13 cellular contexts compared by ENCODE assay signal in the genomic region with DNA sequence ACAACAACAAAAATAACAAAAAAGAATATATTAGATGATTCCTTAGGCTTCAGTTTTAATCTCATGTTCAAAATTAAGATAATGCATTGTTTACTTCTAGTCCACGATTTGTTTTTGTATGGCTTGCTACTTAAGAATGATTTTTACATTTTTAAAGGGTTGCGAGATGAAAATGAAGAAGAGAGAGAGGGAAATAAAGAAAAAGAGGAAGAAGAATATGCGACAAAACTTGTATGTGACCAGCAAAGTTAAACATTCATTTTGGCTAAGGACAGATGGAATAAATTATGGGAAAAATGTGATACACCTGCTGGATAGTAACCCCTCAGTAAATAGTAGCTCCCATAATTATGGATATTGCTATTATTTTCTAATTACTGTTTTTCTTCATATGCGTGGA. TPM values are rescaled to one million over a fixed set of nuclear protein-coding genes. Genes with fewer than 3 reads are reported as not detected.
DNase-seq lines count a peak whose midpoint lies in the region; ATAC-seq and TF ChIP-seq lines count a peak whose summit lies in the region.
"Had no signal": no experiment of that assay in that cellular context is flagged by ENCODE, and none has a peak within 500 bp of the region (broad histone marks: within the 10 kb centered on the region; RNA-seq: fewer than 3 reads in every experiment).

No MANE protein-coding gene starts in this region.

- H3K27me3 Mint-ChIP-seq in CD14-positive monocyte (ENCODE audit: low read depth in 3 of 3) (no peaks in the 10 kb centered on the region), naive B cell (no peaks in the 10 kb centered on the region)
- H3K27me3 Mint-ChIP-seq in CD4-positive, alpha-beta memory T cell = no peaks in the 10 kb centered on the region

- H3K36me3 Mint-ChIP-seq in CD14-positive monocyte = peaks cover 7 to 12% of the 10 kb centered on the region in 2 donors
- H3K36me3 Mint-ChIP-seq in CD4-positive, alpha-beta memory T cell = peaks cover 0 to 23% of the 10 kb centered on the region in 2 donors
- no peaks in the 10 kb centered on the region for H3K36me3 Mint-ChIP-seq in naive B cell

- H3K9me3 ChIP-seq in CD4-positive, alpha-beta memory T cell (ENCODE audit: control insufficient read depth in 1 of 2, low read length in 2 of 2) = no peaks in the 10 kb centered on the region
- H3K9me3 ChIP-seq in SU-DHL-6 (ENCODE audit: insufficient read depth, low read length) = no peaks in the 10 kb centered on the region
- H3K9me3 ChIP-seq: BE2C, left lung, thoracic aorta had no signal

- no peak for DNase-seq in CD14-positive monocyte (ENCODE audit: low spot score)
- no peak for DNase-seq in CD4-positive, alpha-beta memory T cell
- DNase-seq in naive B cell = no peak
- DNase-seq in superior temporal gyrus (ENCODE audit: extremely low spot score) = no peak
- no peak for DNase-seq in glomerular visceral epithelial cell (ENCODE audit: extremely low spot score)
- DNase-seq: BE2C, DMS79 treated with DMSO at 0.1 percent for 48 hours, endodermal cell, KBM-7, left lung had no signal

- H3K4me3 Mint-ChIP-seq in CD14-positive monocyte (no peak overlapping the region), naive B cell (peak overlapping the region; percentile 41 to 99 (median 92))
- peak overlapping the region in 7 of 8 donors; percentile 51 to 97 (median 93) for H3K4me3 Mint-ChIP-seq in CD4-positive, alpha-beta memory T cell
- H3K4me3 Mint-ChIP-seq: endodermal cell had no signal

- H3K9me3 Mint-ChIP-seq in CD14-positive monocyte (no peaks in the 10 kb centered on the region), naive B cell (no peaks in the 10 kb centered on the region)
- no peaks in the 10 kb centered on the region for H3K9me3 Mint-ChIP-seq in CD4-positive, alpha-beta memory T cell
- H3K9me3 Mint-ChIP-seq: endodermal cell had no signal

- no peak overlapping the region for H3K27ac ChIP-seq in CD4-positive, alpha-beta memory T cell (ENCODE audit: low read depth, low read length)
- peak overlapping the region; percentile 97 for H3K27ac ChIP-seq in SU-DHL-6 (ENCODE audit: low read depth, low read length)
- H3K27ac ChIP-seq: left lung, thoracic aorta had no signal

- no peak overlapping the region for H3K4me3 ChIP-seq in CD4-positive, alpha-beta memory T cell (ENCODE audit: low read length in 2 of 2)
- peak overlapping the region; percentile 88 for H3K4me3 ChIP-seq in SU-DHL-6 (ENCODE audit: insufficient read depth, low read length, poor library complexity, severe bottlenecking)
- H3K4me3 ChIP-seq: left lung, thoracic aorta had no signal

- peaks cover 56% of the 10 kb centered on the region for H3F3A ChIP-seq in SU-DHL-6 (ENCODE audit: insufficient read depth)

- CTCF ChIA-PET in CD4-positive, alpha-beta memory T cell (lab: Charles Lee; ENCODE audit: partially characterized antibody) = no interaction called here

- POLR2A ChIA-PET in CD4-positive, alpha-beta memory T cell (lab: Charles Lee; ENCODE audit: partially characterized antibody) = interaction anchor here (2.2 to 4.0 kb wide), 2 partner anchors 14 to 77 kb away, joined by 8 to 19 read pairs; no protein-coding TSS in a partner anchor

- ATAC-seq in naive B cell (ENCODE audit: low read depth in 2 of 2) = no peak
- ATAC-seq in HG03342 (IDR thresholded peaks at IDR 0.05; ENCODE audit: unreplicated experiment) = no peak
- ATAC-seq: left lung had no signal

- peak overlapping the region; percentile 88 for H3K9ac ChIP-seq in SU-DHL-6 (ENCODE audit: low read length)

- peak overlapping the region; percentile 5 for H2AFZ ChIP-seq in SU-DHL-6 (ENCODE audit: low read depth, low read length, severe bottlenecking)

- H3K79me2 ChIP-seq in SU-DHL-6 (ENCODE audit: insufficient read depth, low read length) = peaks cover 67% of the 10 kb centered on the region

- no peaks in the 10 kb centered on the region for H3K9me2 ChIP-seq in SU-DHL-6 (replicated peaks; ENCODE audit: insufficient read depth, low read length)

- H3K36me3 ChIP-seq in CD4-positive, alpha-beta memory T cell (ENCODE audit: insufficient read depth, low read length) = peaks cover 4% of the 10 kb centered on the region
- H3K36me3 ChIP-seq in SU-DHL-6 (ENCODE audit: low read length) = 0 out of 2 replicates have a peak, but pooled peaks cover 10% of the 10 kb centered on the region
- H3K36me3 ChIP-seq: BE2C, left lung, thoracic aorta had no signal

- H3K27me3 ChIP-seq in CD4-positive, alpha-beta memory T cell (ENCODE audit: insufficient read depth, low read length) = no peaks in the 10 kb centered on the region
- H3K27me3 ChIP-seq in SU-DHL-6 (ENCODE audit: low read length) = no peaks in the 10 kb centered on the region
- H3K27me3 ChIP-seq: BE2C, left lung had no signal

- H3K4me2 ChIP-seq in SU-DHL-6 (ENCODE audit: low read depth, low read length, poor library complexity, severe bottlenecking) = peak overlapping the region; percentile 92

- intact Hi-C loops in CD14-positive monocyte (cut with micrococcal nuclease) = no loop called here
- intact Hi-C loops in CD4-positive, alpha-beta memory T cell (cut with micrococcal nuclease) = loop anchor here (5.0 kb wide), 3 partner anchors 50 to 890 kb away; a partner anchor contains a TSS

- H3K4me1 Mint-ChIP-seq in CD14-positive monocyte = peaks cover 69% of the 10 kb centered on the region
- H3K4me1 Mint-ChIP-seq in CD4-positive, alpha-beta memory T cell = peaks cover 36 to 84% (median 57%) of the 10 kb centered on the region in 4 donors
- peaks cover 38 to 78% (median 51%) of the 10 kb centered on the region in 3 donors for H3K4me1 Mint-ChIP-seq in naive B cell

- peaks cover 61% of the 10 kb centered on the region for H3K4me1 ChIP-seq in CD4-positive, alpha-beta memory T cell (ENCODE audit: insufficient read depth, low read length)
- H3K4me1 ChIP-seq: BE2C had no signal

- 0 out of 2 replicates have a peak, but pooled peaks cover 5% of the 10 kb centered on the region for H4K20me1 ChIP-seq in SU-DHL-6 (ENCODE audit: low read depth, low read length)

- TF ChIP-seq CTCF in CD14-positive monocyte (IDR thresholded peaks at IDR 0.05) = no peak
- no peak for TF ChIP-seq CTCF in SU-DHL-6 (IDR thresholded peaks at IDR 0.05; ENCODE audit: insufficient read depth, low read length, poor library complexity, severe bottlenecking)

- peak overlapping the region; percentile 38 to 88 (median 58) for H3K27ac Mint-ChIP-seq in CD14-positive monocyte
- H3K27ac Mint-ChIP-seq in CD4-positive, alpha-beta memory T cell = peak overlapping the region in 5 of 7 donors; percentile 41 to 99 (median 65)
- H3K27ac Mint-ChIP-seq in naive B cell = peak overlapping the region; percentile 2 to 98 (median 70)
- H3K27ac Mint-ChIP-seq: endodermal cell had no signal

RNA-seq across cellular contexts. Expression of a gene that starts 1.2 kb away (rescaled TPM):
- polyA plus RNA-seq in CD14-positive monocyte = 10 to 100 TPM; 75.8 to 98.8 TPM
- 100 to 1,000 TPM; 133 to 149 TPM for total RNA-seq in CD4-positive, alpha-beta memory T cell
- 100 to 1,000 TPM in 1 of 2 donors, 10 to 100 TPM in 1; 83.1 to 104 TPM for polyA plus RNA-seq in CD4-positive, alpha-beta memory T cell
- polyA plus RNA-seq in naive B cell (ENCODE audit: low read depth in 6 of 6) = 100 to 1,000 TPM in 4 of 6 donors, 10 to 100 TPM in 2; 95.1 to 129 (median 101) TPM

RNA-seq across cellular contexts. Expression of a gene that starts 1.8 kb away (rescaled TPM):
- polyA plus RNA-seq in CD14-positive monocyte = 10 to 100 TPM; 42.8 to 46.8 TPM
- total RNA-seq in CD4-positive, alpha-beta memory T cell = 10 to 100 TPM; 99.5 to 99.7 TPM
- polyA plus RNA-seq in CD4-positive, alpha-beta memory T cell = 10 to 100 TPM; 66.6 to 67.0 TPM
- 10 to 100 TPM; 65.4 to 95.4 (median 78.7) TPM for polyA plus RNA-seq in naive B cell (ENCODE audit: low read depth in 6 of 6)

RNA-seq across cellular contexts. Expression of a gene that starts 50.9 kb away (rescaled TPM):
- polyA plus RNA-seq in CD14-positive monocyte = 10 to 100 TPM in 1 of 2 donors, 1 to 10 TPM in 1; 9.3 to 10.6 TPM
- total RNA-seq in CD4-positive, alpha-beta memory T cell = 10 to 100 TPM; 26.4 to 33.5 TPM
- polyA plus RNA-seq in CD4-positive, alpha-beta memory T cell = 10 to 100 TPM; 16.4 to 17.5 TPM
- 10 to 100 TPM; 10.6 to 19.8 (median 16.7) TPM for polyA plus RNA-seq in naive B cell (ENCODE audit: low read depth in 6 of 6)

Comparison
In these comparisons a context has a peak if more than half of its experiments do, and no peak if none do; other contexts are left out.
1. H3K4me3 Mint-ChIP-seq: peak in CD4-positive, alpha-beta memory T cell (7 of 8) and naive B cell (8 of 8); none in CD14-positive monocyte (0 of 2).
2. Peak in every context shown above with its lines, with median percentiles within 50 percentile points of each other: H3K27ac Mint-ChIP-seq.